Comparison of ENCODE assay signal across 24 cellular contexts in the genomic region with DNA sequence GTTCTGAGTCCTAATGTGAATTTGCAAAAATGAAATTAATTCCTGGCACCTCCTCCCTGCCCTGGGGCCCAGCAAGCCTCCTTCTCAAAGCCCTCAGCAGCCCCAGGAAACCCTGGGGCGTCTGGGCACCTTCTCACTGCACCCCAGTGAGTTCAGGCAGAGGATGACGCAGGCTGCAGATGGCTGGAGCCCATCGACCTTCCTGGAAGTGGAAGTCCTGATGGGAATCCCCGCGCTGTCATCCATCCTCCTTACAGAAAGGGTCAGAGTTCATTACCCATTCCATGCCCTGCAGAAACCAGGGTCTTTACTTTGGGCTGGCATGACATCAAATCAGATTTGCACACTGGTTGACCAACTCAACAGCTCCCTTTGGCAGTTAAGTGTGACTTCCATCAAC.
"Had no signal": no experiment of that assay in that cellular context is flagged by ENCODE, and none has a peak within 500 bp of the region (broad histone marks: within the 10 kb centered on the region; RNA-seq: fewer than 3 reads in every experiment).

No MANE protein-coding gene starts in this region.

- H3K9me3 ChIP-seq: colonic mucosa, gastrocnemius medialis, lower lobe of right lung, ovary, suprapubic skin, transverse colon, upper lobe of right lung, uterus had no signal

- H3K4me1 ChIP-seq: colonic mucosa, gastrocnemius medialis, lower lobe of right lung, suprapubic skin, transverse colon, upper lobe of right lung had no signal

- H3K27me3 ChIP-seq: colonic mucosa, gastrocnemius medialis, ovary, uterus had no signal

- ATAC-seq: esophagus mucosa; gastrocnemius medialis; left lobe of liver; lower lobe of right lung; naive thymus-derived CD8-positive, alpha-beta T cell; stimulated activated naive CD8-positive, alpha-beta T cell treated with anti-CD3 and anti-CD28 coated beads, Interleukin-15, amount 100 ng/mL, for 72 hours; upper lobe of right lung had no signal

- H3K36me3 ChIP-seq: colonic mucosa, gastrocnemius medialis, lower lobe of right lung, ovary, suprapubic skin, transverse colon, upper lobe of right lung, uterus had no signal

- H3K27ac ChIP-seq: colonic mucosa, epithelial cell of prostate, gastrocnemius medialis, lower lobe of right lung, ovary, suprapubic skin, transverse colon, upper lobe of right lung, uterus had no signal

- DNase-seq: colonic mucosa; effector CD8-positive, alpha-beta T cell; endodermal cell; foreskin fibroblast; gastrocnemius medialis; lower lobe of right lung; naive thymus-derived CD8-positive, alpha-beta T cell; nephron progenitor cell; occipital lobe; ovary; small intestine; stimulated activated CD4-positive, alpha-beta T cell treated with anti-CD3 and anti-CD28 coated beads, Interleukin-12 subunit alpha, Interleukin-12 subunit beta, amount 100 ng/mL, for 4 hours; stimulated activated CD4-positive, alpha-beta T cell treated with anti-CD3 and anti-CD28 coated beads, Interleukin-1b, Interleukin-23, amount 100 ng/mL, for 48 hours; stimulated activated CD4-positive, alpha-beta T cell treated with anti-CD3 and anti-CD28 coated beads, Interleukin-4, amount 100 ng/mL, for 1 hour; stimulated activated CD8-positive, alpha-beta memory T cell treated with anti-CD3 and anti-CD28 coated beads, Interleukin-4, amount 100 ng/mL, for 48 hours; stimulated activated naive CD4-positive, alpha-beta T cell; stimulated activated naive CD8-positive, alpha-beta T cell treated with anti-CD3 and anti-CD28 coated beads, Interleukin-15, amount 100 ng/mL, for 72 hours; transverse colon; upper lobe of right lung; uterus had no signal

- H3K4me3 ChIP-seq: colonic mucosa, gastrocnemius medialis, lower lobe of right lung, ovary, suprapubic skin, transverse colon, upper lobe of right lung, uterus had no signal
